Comparison of ENCODE assay signal across 24 cellular contexts in the genomic region with DNA sequence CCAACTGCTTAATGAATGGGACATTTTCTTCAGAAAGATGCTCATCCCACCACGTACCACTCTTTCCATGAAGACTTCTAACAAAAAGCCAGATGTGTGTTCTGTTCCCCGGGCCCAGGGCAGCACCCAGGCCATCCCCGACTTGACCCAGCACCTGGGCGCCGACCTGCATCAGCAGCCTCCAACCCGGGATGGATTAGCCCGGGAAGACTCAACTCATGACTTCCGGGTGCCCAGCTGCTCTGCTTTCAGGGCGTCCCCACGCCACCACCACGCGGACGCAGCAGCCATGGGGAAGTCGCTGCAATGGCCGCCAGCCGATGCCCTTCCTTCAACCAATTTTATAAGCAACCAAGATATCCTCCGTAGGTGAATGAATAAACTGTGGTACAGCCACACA.
DNase-seq lines count a peak whose midpoint lies in the region; ATAC-seq, FAIRE-seq and TF ChIP-seq lines count a peak whose summit lies in the region.
"Had no signal": no experiment of that assay in that cellular context is flagged by ENCODE, and none has a peak within 500 bp of the region (broad histone marks: within the 10 kb centered on the region; RNA-seq: fewer than 3 reads in every experiment).

No MANE protein-coding gene starts in this region.

- no peak overlapping the region for H3K27ac ChIP-seq in kidney (ENCODE audit: low read depth in 2 of 2, low read length in 2 of 2)
- no peak overlapping the region for H3K27ac ChIP-seq in aorta (ENCODE audit: low read depth in 1 of 2, low read length in 2 of 2)
- H3K27ac ChIP-seq: 22Rv1, A549, BLaER1 had no signal

- DNase-seq in activated gamma-delta T cell (lab: John Stamatoyannopoulos, UW) (peak; percentile 2), activated gamma-delta T cell treated with Interleukin-2 at 50 U/mL for 16 hours (no peak), kidney (peak; percentile 49), aorta (peak; percentile 34 to 50), ACHN (no peak)
- DNase-seq: BE2C; C1 segment of cervical spinal cord; CD4-positive, alpha-beta memory T cell; CD4-positive, CD25-positive, alpha-beta regulatory T cell; CD8-positive, alpha-beta memory T cell; COR-L47; DMS 273 treated with DMSO at 0.1 percent for 48 hours; DMS153; DMS53; DMS79; DND-41; EL; GDM1 had no signal

- no peak overlapping the region for H3K9ac ChIP-seq in kidney (ENCODE audit: low read length in 2 of 2)
- H3K9ac ChIP-seq: BLaER1 had no signal

- ATAC-seq in aorta (ENCODE audit: low FRiP score) = no peak
- ATAC-seq: A549, GM12878 had no signal

- in situ Hi-C loops in ACHN (cut with HindIII; ENCODE audit: low pct_ligation_motif_present, low pct_unique_long_range_greater_than_20kb, low sequenced_read_pairs) = no loop called here

- intact Hi-C loops in kidney (cut with DNase I) (no loop called here), aorta (cut with DNase I) (no loop called here)

- FAIRE-seq in kidney (lab: Jason Lieb, UNC) = no peak
- FAIRE-seq: A549, GM12878, GM12892, GM18507 had no signal

- no peak for TF ChIP-seq CTCF in kidney (IDR thresholded peaks at IDR 0.05; ENCODE audit: borderline replicate concordance, extremely low read depth, insufficient read depth)

- H3K9me3 ChIP-seq in kidney (ENCODE audit: control insufficient read depth in 1 of 2, low read length in 2 of 2) (peaks cover 0 to 4% of the 10 kb centered on the region in 2 donors), aorta (ENCODE audit: control insufficient read depth, low read length) (no peaks in the 10 kb centered on the region)
- H3K9me3 ChIP-seq: A549, BE2C, BLaER1 had no signal

- no peaks in the 10 kb centered on the region for H3K36me3 ChIP-seq in kidney (ENCODE audit: control insufficient read depth in 1 of 2, insufficient read depth in 2 of 2, low read length in 2 of 2)
- no peaks in the 10 kb centered on the region for H3K36me3 ChIP-seq in aorta (ENCODE audit: control insufficient read depth in 1 of 2, insufficient read depth in 2 of 2, low read length in 1 of 2)
- H3K36me3 ChIP-seq: BE2C, BLaER1 had no signal

- H3K4me3 ChIP-seq in kidney (ENCODE audit: low read length in 2 of 2) = no peak overlapping the region
- no peak overlapping the region for H3K4me3 ChIP-seq in aorta (ENCODE audit: low read length in 2 of 2)
- H3K4me3 ChIP-seq: A549, BLaER1, GM12878 had no signal

- no peaks in the 10 kb centered on the region for H3K27me3 ChIP-seq in aorta (ENCODE audit: control insufficient read depth in 1 of 2, insufficient read depth in 2 of 2, low read length in 1 of 2)
- H3K27me3 ChIP-seq: BE2C, BLaER1 had no signal

- H3K4me1 ChIP-seq in kidney (ENCODE audit: control insufficient read depth in 1 of 2, insufficient read depth in 1 of 2, low read depth in 1 of 2, low read length in 2 of 2) (no peaks in the 10 kb centered on the region), aorta (ENCODE audit: control insufficient read depth in 1 of 2, insufficient read depth in 2 of 2, low read length in 2 of 2) (no peaks in the 10 kb centered on the region)
- H3K4me1 ChIP-seq: A549, BE2C, BLaER1 had no signal

- 76 to 79% methylated on average over 17 of the region's 17 CpGs for WGBS in aorta, 2 donors

Comparison
In these comparisons a context has a peak if more than half of its experiments do, and no peak if none do; other contexts are left out.
1. DNase-seq: peak in activated gamma-delta T cell (single experiment), kidney (single experiment) and aorta (2 of 2); none in activated gamma-delta T cell treated with Interleukin-2 at 50 U/mL for 16 hours (single experiment) and ACHN (single experiment).